In the genomic region with DNA sequence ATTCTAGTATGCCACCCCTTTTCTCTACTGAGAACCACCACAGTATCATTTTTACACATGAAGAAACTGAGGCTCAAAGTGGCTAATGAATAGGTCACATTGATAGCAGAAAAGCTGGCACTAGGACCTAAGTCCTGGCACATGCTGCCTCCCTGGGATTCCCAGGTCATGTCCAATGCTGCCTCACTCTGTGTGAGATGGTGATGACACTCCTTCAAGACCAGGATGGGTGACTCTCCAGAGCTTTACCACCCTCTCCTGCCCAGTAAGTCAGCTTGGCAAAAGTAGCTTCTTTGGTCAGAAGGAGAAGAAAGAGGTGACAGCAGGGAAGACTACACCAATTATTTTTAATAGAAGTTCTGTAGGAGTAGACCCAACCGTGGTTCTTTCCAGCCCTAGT, we compare ENCODE assay signal across 12 cellular contexts. TPM values are rescaled to one million over a fixed set of nuclear protein-coding genes. Genes with fewer than 3 reads are reported as not detected.
DNase-seq lines count a peak whose midpoint lies in the region; ATAC-seq and TF ChIP-seq lines count a peak whose summit lies in the region.
"Had no signal": no experiment of that assay in that cellular context is flagged by ENCODE, and none has a peak within 500 bp of the region (broad histone marks: within the 10 kb centered on the region; RNA-seq: fewer than 3 reads in every experiment).

No MANE protein-coding gene starts in this region.

- no peaks in the 10 kb centered on the region for H3K9me3 ChIP-seq in breast epithelium

- ATAC-seq in SK-N-SH treated with all-trans-retinoic acid at 6 μM for 48 hours (peak; percentile 15; the same call in 2 of the 3 replicates), sciatic nerve (peak; percentile 29)

- no peak for TF ChIP-seq CTCF in MCF 10A (IDR thresholded peaks at IDR 0.05; ENCODE audit: unreplicated experiment)
- TF ChIP-seq CTCF in breast epithelium (IDR thresholded peaks at IDR 0.05): no peak

- H3K4me3 ChIP-seq in breast epithelium: no peak overlapping the region

- no TSS peak for BruUV-seq in MCF 10A (replicated peaks; lab: Mats Ljungman, UMichigan)

- H3K36me3 Mint-ChIP-seq in MCF 10A (ENCODE audit: insufficient read depth, unreplicated experiment): no peaks in the 10 kb centered on the region
- H3K36me3 Mint-ChIP-seq: CD4-positive, CD25-positive, alpha-beta regulatory T cell had no signal

- H3K27ac ChIP-seq in breast epithelium: no peak overlapping the region
- H3K27ac ChIP-seq: HL-60 had no signal

- H3K4me1 ChIP-seq in breast epithelium: no peaks in the 10 kb centered on the region

- no peaks in the 10 kb centered on the region for H3K27me3 Mint-ChIP-seq in MCF 10A (ENCODE audit: insufficient read depth, unreplicated experiment)
- H3K27me3 Mint-ChIP-seq: CD4-positive, CD25-positive, alpha-beta regulatory T cell had no signal

- H3K9me3 Mint-ChIP-seq in MCF 10A (ENCODE audit: unreplicated experiment): no peaks in the 10 kb centered on the region
- H3K9me3 Mint-ChIP-seq: CD4-positive, CD25-positive, alpha-beta regulatory T cell had no signal

- peak; percentile 5 for DNase-seq in MCF 10A (ENCODE audit: unreplicated experiment)
- DNase-seq in breast epithelium (ENCODE audit: low spot score in 2 of 2): no peak
- DNase-seq in LHCN-M2 (ENCODE audit: low read depth): peak; percentile 20
- no peak for DNase-seq in sciatic nerve (ENCODE audit: low spot score)
- no peak for DNase-seq in dedifferentiated amniotic fluid mesenchymal stem cell (ENCODE audit: extremely low spot score)
- no peak for DNase-seq in effector CD4-positive, alpha-beta T cell
- no peak for DNase-seq in 8988T
- DNase-seq: NK-92 treated with Interleukin-12 subunit alpha and Interleukin-12 subunit beta, amount 100 ng/mL, for 24 hours had no signal

- peaks cover 29% of the 10 kb centered on the region for H3K4me1 Mint-ChIP-seq in MCF 10A (ENCODE audit: insufficient read depth, unreplicated experiment)

- no peak for TF ChIP-seq POLR2A in breast epithelium (IDR thresholded peaks at IDR 0.05)

- no peaks in the 10 kb centered on the region for H3K27me3 ChIP-seq in breast epithelium

- POLR2A ChIA-PET in MCF 10A (lab: Yijun Ruan, JAX): interaction anchor here (0.8 to 2.0 kb wide), 11 partner anchors 10 to 133 kb away, joined by 3 to 17 read pairs (median 4); a partner anchor contains a TSS

- intact Hi-C loops in MCF 10A (cut with micrococcal nuclease): loop anchor here (1.0 to 2.0 kb wide), 2 partner anchors 33 to 92 kb away; no protein-coding TSS in a partner anchor
- intact Hi-C loops in breast epithelium (cut with DNase I; ENCODE audit: low total_unique reads): loop anchor here (10.0 kb wide), 1 partner anchor 79 kb away; no protein-coding TSS in a partner anchor
- intact Hi-C loops in sciatic nerve (cut with DNase I): loop anchor here (5.0 kb wide), 1 partner anchor 72 kb away; no protein-coding TSS in a partner anchor

- CTCF ChIA-PET in MCF 10A (lab: Yijun Ruan, JAX): interaction anchor here (0.5 to 7.0 kb wide), 48 partner anchors 11 to 453 kb away, joined by 3 to 256 read pairs (median 5); a partner anchor contains a TSS

- no peaks in the 10 kb centered on the region for H3K36me3 ChIP-seq in breast epithelium

- H3K4me3 Mint-ChIP-seq in MCF 10A (ENCODE audit: unreplicated experiment): no peak overlapping the region
- H3K4me3 Mint-ChIP-seq: CD4-positive, CD25-positive, alpha-beta regulatory T cell had no signal

- H3K27ac Mint-ChIP-seq in MCF 10A (ENCODE audit: low read depth, unreplicated experiment): no peak overlapping the region

TF ChIP-seq in SK-N-SH treated with all-trans-retinoic acid at 6 μM for 48 hours, 23 proteins besides CTCF, POLR2A, EP300 and RAD21:
- no peak for TF ChIP-seq OSR1 (CRISPR knock-in tag; IDR thresholded peaks at IDR 0.05)
- no peak for TF ChIP-seq ZC3H10 (CRISPR knock-in tag; IDR thresholded peaks at IDR 0.05)
- no peak for TF ChIP-seq ZFP3 (CRISPR knock-in tag; IDR thresholded peaks at IDR 0.05)
- no peak for TF ChIP-seq ARNTL (CRISPR knock-in tag; IDR thresholded peaks at IDR 0.05; ENCODE audit: borderline replicate concordance, low read depth)
- no peak for TF ChIP-seq TCF4 (CRISPR knock-in tag; IDR thresholded peaks at IDR 0.05; ENCODE audit: borderline replicate concordance)
- TF ChIP-seq ZNF70 (CRISPR knock-in tag; IDR thresholded peaks at IDR 0.05): no peak
- TF ChIP-seq, protein P1, sequence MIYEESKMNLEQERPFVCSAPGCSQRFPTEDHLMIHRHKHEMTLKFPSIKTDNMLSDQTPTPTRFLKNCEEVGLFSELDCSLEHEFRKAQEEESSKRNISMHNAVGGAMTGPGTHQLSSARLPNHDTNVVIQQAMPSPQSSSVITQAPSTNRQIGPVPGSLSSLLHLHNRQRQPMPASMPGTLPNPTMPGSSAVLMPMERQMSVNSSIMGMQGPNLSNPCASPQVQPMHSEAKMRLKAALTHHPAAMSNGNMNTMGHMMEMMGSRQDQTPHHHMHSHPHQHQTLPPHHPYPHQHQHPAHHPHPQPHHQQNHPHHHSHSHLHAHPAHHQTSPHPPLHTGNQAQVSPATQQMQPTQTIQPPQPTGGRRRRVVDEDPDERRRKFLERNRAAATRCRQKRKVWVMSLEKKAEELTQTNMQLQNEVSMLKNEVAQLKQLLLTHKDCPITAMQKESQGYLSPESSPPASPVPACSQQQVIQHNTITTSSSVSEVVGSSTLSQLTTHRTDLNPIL (CRISPR knock-in tag; IDR thresholded peaks at IDR 0.05; ENCODE audit: low read depth): no peak
- TF ChIP-seq RARB (CRISPR knock-in tag; IDR thresholded peaks at IDR 0.05): no peak
- no peak for TF ChIP-seq GLIS3 (CRISPR knock-in tag; IDR thresholded peaks at IDR 0.05)
- TF ChIP-seq BACH2 (CRISPR knock-in tag; IDR thresholded peaks at IDR 0.05; ENCODE audit: borderline replicate concordance): no peak
- TF ChIP-seq, protein P2, sequence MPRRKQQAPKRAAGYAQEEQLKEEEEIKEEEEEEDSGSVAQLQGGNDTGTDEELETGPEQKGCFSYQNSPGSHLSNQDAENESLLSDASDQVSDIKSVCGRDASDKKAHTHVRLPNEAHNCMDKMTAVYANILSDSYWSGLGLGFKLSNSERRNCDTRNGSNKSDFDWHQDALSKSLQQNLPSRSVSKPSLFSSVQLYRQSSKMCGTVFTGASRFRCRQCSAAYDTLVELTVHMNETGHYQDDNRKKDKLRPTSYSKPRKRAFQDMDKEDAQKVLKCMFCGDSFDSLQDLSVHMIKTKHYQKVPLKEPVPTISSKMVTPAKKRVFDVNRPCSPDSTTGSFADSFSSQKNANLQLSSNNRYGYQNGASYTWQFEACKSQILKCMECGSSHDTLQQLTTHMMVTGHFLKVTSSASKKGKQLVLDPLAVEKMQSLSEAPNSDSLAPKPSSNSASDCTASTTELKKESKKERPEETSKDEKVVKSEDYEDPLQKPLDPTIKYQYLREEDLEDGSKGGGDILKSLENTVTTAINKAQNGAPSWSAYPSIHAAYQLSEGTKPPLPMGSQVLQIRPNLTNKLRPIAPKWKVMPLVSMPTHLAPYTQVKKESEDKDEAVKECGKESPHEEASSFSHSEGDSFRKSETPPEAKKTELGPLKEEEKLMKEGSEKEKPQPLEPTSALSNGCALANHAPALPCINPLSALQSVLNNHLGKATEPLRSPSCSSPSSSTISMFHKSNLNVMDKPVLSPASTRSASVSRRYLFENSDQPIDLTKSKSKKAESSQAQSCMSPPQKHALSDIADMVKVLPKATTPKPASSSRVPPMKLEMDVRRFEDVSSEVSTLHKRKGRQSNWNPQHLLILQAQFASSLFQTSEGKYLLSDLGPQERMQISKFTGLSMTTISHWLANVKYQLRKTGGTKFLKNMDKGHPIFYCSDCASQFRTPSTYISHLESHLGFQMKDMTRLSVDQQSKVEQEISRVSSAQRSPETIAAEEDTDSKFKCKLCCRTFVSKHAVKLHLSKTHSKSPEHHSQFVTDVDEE (CRISPR knock-in tag; IDR thresholded peaks at IDR 0.05): no peak
- TF ChIP-seq PPARA (CRISPR knock-in tag; IDR thresholded peaks at IDR 0.05; ENCODE audit: borderline replicate concordance): no peak
- TF ChIP-seq ISL1 (CRISPR knock-in tag; IDR thresholded peaks at IDR 0.05): no peak
- TF ChIP-seq ZNF565 (CRISPR knock-in tag; conservative IDR thresholded peaks at IDR 0.05; ENCODE audit: low read depth): no peak
- TF ChIP-seq SNAI2 (CRISPR knock-in tag; IDR thresholded peaks at IDR 0.05): no peak
- TF ChIP-seq, protein P3, sequence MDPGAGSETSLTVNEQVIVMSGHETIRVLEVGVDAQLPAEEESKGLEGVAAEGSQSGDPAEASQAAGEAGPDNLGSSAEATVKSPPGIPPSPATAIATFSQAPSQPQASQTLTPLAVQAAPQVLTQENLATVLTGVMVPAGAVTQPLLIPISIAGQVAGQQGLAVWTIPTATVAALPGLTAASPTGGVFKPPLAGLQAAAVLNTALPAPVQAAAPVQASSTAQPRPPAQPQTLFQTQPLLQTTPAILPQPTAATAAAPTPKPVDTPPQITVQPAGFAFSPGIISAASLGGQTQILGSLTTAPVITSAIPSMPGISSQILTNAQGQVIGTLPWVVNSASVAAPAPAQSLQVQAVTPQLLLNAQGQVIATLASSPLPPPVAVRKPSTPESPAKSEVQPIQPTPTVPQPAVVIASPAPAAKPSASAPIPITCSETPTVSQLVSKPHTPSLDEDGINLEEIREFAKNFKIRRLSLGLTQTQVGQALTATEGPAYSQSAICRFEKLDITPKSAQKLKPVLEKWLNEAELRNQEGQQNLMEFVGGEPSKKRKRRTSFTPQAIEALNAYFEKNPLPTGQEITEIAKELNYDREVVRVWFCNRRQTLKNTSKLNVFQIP (CRISPR knock-in tag; IDR thresholded peaks at IDR 0.05; ENCODE audit: borderline replicate concordance, low read depth): no peak
- no peak for TF ChIP-seq ESRRG (CRISPR knock-in tag; IDR thresholded peaks at IDR 0.05)
- TF ChIP-seq TOX (CRISPR knock-in tag; IDR thresholded peaks at IDR 0.05; ENCODE audit: borderline replicate concordance): no peak

RNA-seq across cellular contexts. Expression of a gene that starts 13.3 kb away (rescaled TPM):
- total RNA-seq in MCF 10A (2022) (0.42 and 0.49 TPM in 2 replicates), breast epithelium (1 to 10 TPM in 2 of 3 donors, not detected in 1; 2.1 to 2.9 TPM), LHCN-M2 (2014; rRNA removed) (0.58 and 1.5 TPM in 2 replicates), sciatic nerve (4.5 TPM)
- polyA plus RNA-seq in LHCN-M2 (2012): 1.3 TPM
- total RNA-seq: CD4-positive, CD25-positive, alpha-beta regulatory T cell had no signal
- polyA plus RNA-seq: CD4-positive, CD25-positive, alpha-beta regulatory T cell had no signal

RNA-seq across cellular contexts. Expression of a gene that starts 34.8 kb away (rescaled TPM):
- total RNA-seq in MCF 10A (2022): not detected in 2 replicates
- total RNA-seq in breast epithelium: 1 to 10 TPM in 2 of 3 donors, under 1 TPM in 1; 0.33 to 5.6 (median 3.5) TPM
- 0.06 TPM in 1 of 2 replicates, not detected in the other for total RNA-seq in LHCN-M2 (2014; rRNA removed)
- not detected for polyA plus RNA-seq in LHCN-M2 (2012)
- 1.3 TPM for total RNA-seq in sciatic nerve
- total RNA-seq: A673; CD4-positive, CD25-positive, alpha-beta regulatory T cell had no signal
- polyA plus RNA-seq: CD4-positive, CD25-positive, alpha-beta regulatory T cell had no signal

RNA-seq across cellular contexts. Expression of a gene that starts 55.2 kb away (rescaled TPM):
- 115 and 128 TPM in 2 replicates for total RNA-seq in MCF 10A (2022)
- total RNA-seq in breast epithelium: 100 to 1,000 TPM in 1 of 3 donors, 10 to 100 TPM in 2; 55.0 to 200 (median 57.4) TPM
- 126 and 146 TPM in 2 replicates for total RNA-seq in LHCN-M2 (2014; rRNA removed)
- 481 TPM for polyA plus RNA-seq in LHCN-M2 (2012)
- total RNA-seq in sciatic nerve: 273 TPM

Comparison
In these comparisons a context has a peak if more than half of its experiments do, and no peak if none do; other contexts are left out.
1. DNase-seq: peak in MCF 10A (single experiment) and LHCN-M2 (single experiment); none in breast epithelium (0 of 2), sciatic nerve (single experiment), dedifferentiated amniotic fluid mesenchymal stem cell (single experiment), effector CD4-positive, alpha-beta T cell (single experiment) and 8988T (single experiment).